Comparison of ENCODE assay signal across 27 cellular contexts in genomic region chr19:43775299-43775890, GRCh38. TPM values are rescaled to one million over a fixed set of nuclear protein-coding genes. Genes with fewer than 3 reads are reported as not detected.
DNase-seq lines count a peak whose midpoint lies in the region; ATAC-seq and TF ChIP-seq lines count a peak whose summit lies in the region.
"Had no signal": no experiment of that assay in that cellular context is flagged by ENCODE, and none has a peak within 500 bp of the region (broad histone marks: within the 10 kb centered on the region; RNA-seq: fewer than 3 reads in every experiment).

No MANE protein-coding gene starts in this region.

- CTCF ChIA-PET in activated CD4-positive, alpha-beta T cell treated with anti-CD3 and anti-CD28 coated beads for 36 hours (lab: Charles Lee) = interaction anchor here (0.7 to 5.0 kb wide), 4 partner anchors 9 to 219 kb away, joined by 3 to 55 read pairs (median 6); no protein-coding TSS in a partner anchor
- CTCF ChIA-PET in activated B cell treated with CpG ODN at 0.5 μM for 24 hours (lab: Charles Lee) = interaction anchor here (5.6 kb wide), 1 partner anchor 10 kb away, joined by 50 read pairs; no protein-coding TSS in a partner anchor

- intact Hi-C loops in activated CD4-positive, alpha-beta T cell treated with anti-CD3 and anti-CD28 coated beads for 36 hours (cut with DNase I, micrococcal nuclease) = no loop called here
- intact Hi-C loops in activated B cell treated with CpG ODN at 0.5 μM for 24 hours (cut with micrococcal nuclease) = no loop called here

- H3K4me3 ChIP-seq in CD4-positive, CD25-positive, alpha-beta regulatory T cell (ENCODE audit: low read depth, low read length) = no peak overlapping the region
- H3K4me3 ChIP-seq: BLaER1, SJSA1 had no signal

- no peak for ATAC-seq in activated CD4-positive, alpha-beta T cell treated with anti-CD3 and anti-CD28 coated beads for 36 hours
- no peak for ATAC-seq in CD4-positive, CD25-positive, alpha-beta regulatory T cell (ENCODE audit: low read depth in 2 of 2)
- ATAC-seq in activated B cell treated with CpG ODN at 0.5 μM for 24 hours (ENCODE audit: low read depth) = no peak
- no peak for ATAC-seq in GM21619 (IDR thresholded peaks at IDR 0.05; ENCODE audit: unreplicated experiment)
- ATAC-seq: PC-3 had no signal

- no peak for DNase-seq in activated CD4-positive, alpha-beta T cell treated with anti-CD3 and anti-CD28 coated beads for 36 hours
- no peak for DNase-seq in activated CD4-positive, alpha-beta T cell treated with anti-CD3 and anti-CD28 coated beads for 48 hours
- no peak for DNase-seq in CD4-positive, CD25-positive, alpha-beta regulatory T cell
- DNase-seq in activated B cell treated with CpG ODN at 0.5 μM for 24 hours (no peak), mesothelial cell of epicardium (ENCODE audit: low spot score in 2 of 2, unreplicated experiment in 2 of 2) (no peak), HFFc6 (no peak), medulla oblongata (ENCODE audit: extremely low spot score) (no peak)
- DNase-seq: activated CD4-positive, alpha-beta T cell treated with anti-CD3 and anti-CD28 coated beads for 1 hour; effector CD8-positive, alpha-beta T cell; H9; mesendoderm; MV-4-11; NCI-H187; NCI-H226; NCI-H82; nephron progenitor cell; PC-3; psoas muscle; small intestine; stimulated activated CD4-positive, alpha-beta T cell treated with anti-CD3 and anti-CD28 coated beads, Interleukin-4, amount 100 ng/mL, for 1 hour; substantia nigra had no signal

- H3K36me3 ChIP-seq in CD4-positive, CD25-positive, alpha-beta regulatory T cell (ENCODE audit: control insufficient read depth, insufficient read depth, low read length) = peaks cover 31% of the 10 kb centered on the region
- H3K36me3 ChIP-seq: esophagus muscularis mucosa, vagina had no signal

- H3K4me3 Mint-ChIP-seq in activated CD4-positive, alpha-beta T cell treated with anti-CD3 and anti-CD28 coated beads for 36 hours = no peak overlapping the region
- H3K4me3 Mint-ChIP-seq in CD4-positive, CD25-positive, alpha-beta regulatory T cell = peak overlapping the region; percentile 26 to 88 (median 53)
- H3K4me3 Mint-ChIP-seq in activated B cell treated with CpG ODN at 0.5 μM for 24 hours (no peak overlapping the region), mesothelial cell of epicardium (peak overlapping the region; percentile 64), HFFc6 (no peak overlapping the region)

- H3K36me3 Mint-ChIP-seq in activated CD4-positive, alpha-beta T cell treated with anti-CD3 and anti-CD28 coated beads for 36 hours (ENCODE audit: low read depth) = peaks cover 79% of the 10 kb centered on the region
- peaks cover 13% of the 10 kb centered on the region for H3K36me3 Mint-ChIP-seq in CD4-positive, CD25-positive, alpha-beta regulatory T cell
- H3K36me3 Mint-ChIP-seq in activated B cell treated with CpG ODN at 0.5 μM for 24 hours (ENCODE audit: low read depth) (peaks cover 77% of the 10 kb centered on the region), mesothelial cell of epicardium (no peaks in the 10 kb centered on the region), HFFc6 (ENCODE audit: low read depth) (no peaks in the 10 kb centered on the region)

- H3K27ac Mint-ChIP-seq in activated CD4-positive, alpha-beta T cell treated with anti-CD3 and anti-CD28 coated beads for 36 hours = peak overlapping the region; percentile 53
- H3K27ac Mint-ChIP-seq in CD4-positive, CD25-positive, alpha-beta regulatory T cell = peak overlapping the region in 2 of 3 donors; percentile 74 to 92
- H3K27ac Mint-ChIP-seq in activated B cell treated with CpG ODN at 0.5 μM for 24 hours (peak overlapping the region; percentile 9), mesothelial cell of epicardium (no peak overlapping the region), HFFc6 (no peak overlapping the region)
- H3K27ac Mint-ChIP-seq: H9, nephron progenitor cell had no signal

- no peak for TF ChIP-seq CTCF in activated B cell treated with CpG ODN at 0.5 μM for 24 hours (IDR thresholded peaks at IDR 0.05)
- TF ChIP-seq CTCF in mesothelial cell of epicardium (IDR thresholded peaks at IDR 0.05; ENCODE audit: unreplicated experiment) = no peak
- TF ChIP-seq CTCF in HFFc6 (IDR thresholded peaks at IDR 0.05) = no peak

- H3K27me3 Mint-ChIP-seq in activated CD4-positive, alpha-beta T cell treated with anti-CD3 and anti-CD28 coated beads for 36 hours = no peaks in the 10 kb centered on the region
- H3K27me3 Mint-ChIP-seq in CD4-positive, CD25-positive, alpha-beta regulatory T cell = no peaks in the 10 kb centered on the region
- no peaks in the 10 kb centered on the region for H3K27me3 Mint-ChIP-seq in activated B cell treated with CpG ODN at 0.5 μM for 24 hours
- no peaks in the 10 kb centered on the region for H3K27me3 Mint-ChIP-seq in mesothelial cell of epicardium (ENCODE audit: low read depth)
- peaks cover 4% of the 10 kb centered on the region for H3K27me3 Mint-ChIP-seq in HFFc6 (ENCODE audit: insufficient read depth)

- H3K4me1 ChIP-seq in CD4-positive, CD25-positive, alpha-beta regulatory T cell (ENCODE audit: control insufficient read depth, insufficient read depth, low read length, poor library complexity, severe bottlenecking) = peaks cover 51% of the 10 kb centered on the region

- no peak overlapping the region for H3K27ac ChIP-seq in CD4-positive, CD25-positive, alpha-beta regulatory T cell (ENCODE audit: insufficient read depth, low read length, poor library complexity, severe bottlenecking)
- H3K27ac ChIP-seq: BLaER1, psoas muscle, SJSA1, vagina had no signal

- no peaks in the 10 kb centered on the region for H3K9me3 ChIP-seq in CD4-positive, CD25-positive, alpha-beta regulatory T cell (ENCODE audit: control insufficient read depth in 2 of 2, low read length in 2 of 2)
- H3K9me3 ChIP-seq: BLaER1, esophagus muscularis mucosa, psoas muscle, SJSA1, vagina had no signal

- POLR2A ChIA-PET in activated CD4-positive, alpha-beta T cell treated with anti-CD3 and anti-CD28 coated beads for 36 hours (lab: Charles Lee) = interaction anchor here (0.6 to 1.2 kb wide), 3 partner anchors 10 to 835 kb away, joined by 3 to 8 read pairs (median 4); no protein-coding TSS in a partner anchor
- POLR2A ChIA-PET in activated B cell treated with CpG ODN at 0.5 μM for 24 hours (lab: Charles Lee) = interaction anchor here (0.8 to 12.2 kb wide), 3 partner anchors 8 to 30 kb away, joined by 3 to 661 read pairs (median 6); partner anchors contain the start of gene SMG9

- H3K27me3 ChIP-seq in CD4-positive, CD25-positive, alpha-beta regulatory T cell (ENCODE audit: control insufficient read depth, insufficient read depth, low read length) = no peaks in the 10 kb centered on the region
- H3K27me3 ChIP-seq: BLaER1, SJSA1, vagina had no signal

- peaks cover 42% of the 10 kb centered on the region for H3K4me1 Mint-ChIP-seq in activated CD4-positive, alpha-beta T cell treated with anti-CD3 and anti-CD28 coated beads for 36 hours
- H3K4me1 Mint-ChIP-seq in CD4-positive, CD25-positive, alpha-beta regulatory T cell = peaks cover 7 to 57% (median 35%) of the 10 kb centered on the region in 4 donors
- H3K4me1 Mint-ChIP-seq in activated B cell treated with CpG ODN at 0.5 μM for 24 hours (peaks cover 54% of the 10 kb centered on the region), mesothelial cell of epicardium (peaks cover 57% of the 10 kb centered on the region), HFFc6 (ENCODE audit: low read depth) (peaks cover 31% of the 10 kb centered on the region)

- no peaks in the 10 kb centered on the region for H3K9me3 Mint-ChIP-seq in activated CD4-positive, alpha-beta T cell treated with anti-CD3 and anti-CD28 coated beads for 36 hours (ENCODE audit: low read depth)
- H3K9me3 Mint-ChIP-seq in CD4-positive, CD25-positive, alpha-beta regulatory T cell = no peaks in the 10 kb centered on the region
- H3K9me3 Mint-ChIP-seq in activated B cell treated with CpG ODN at 0.5 μM for 24 hours (no peaks in the 10 kb centered on the region), mesothelial cell of epicardium (no peaks in the 10 kb centered on the region), HFFc6 (no peaks in the 10 kb centered on the region)
- H3K9me3 Mint-ChIP-seq: H9, nephron progenitor cell had no signal

RNA-seq across cellular contexts. Expression of gene KCNN4, which starts 5.4 kb away (rescaled TPM):
- 100 to 1,000 TPM; 103 to 110 TPM for total RNA-seq in activated CD4-positive, alpha-beta T cell treated with anti-CD3 and anti-CD28 coated beads for 36 hours
- total RNA-seq in CD4-positive, CD25-positive, alpha-beta regulatory T cell = 56.1 TPM
- 10 to 100 TPM; 16.7 to 33.0 (median 30.1) TPM for polyA plus RNA-seq in CD4-positive, CD25-positive, alpha-beta regulatory T cell
- total RNA-seq in activated B cell treated with CpG ODN at 0.5 μM for 24 hours (137 and 154 TPM in 2 replicates), mesothelial cell of epicardium (5.4 to 6.4 TPM (median 6.1 TPM) in 3 replicates)
- total RNA-seq in HFFc6 (2021; fragmentation: NEBNext Ultra II Directional; extraction: Animal tissue kit (Norgen Biotek cat#: 25700)) = 1 to 10 TPM in 2 of 6 experiments, under 1 TPM in 4; 0.53 to 3.1 (median 0.81) TPM

RNA-seq across cellular contexts. Expression of gene SMG9, which starts 20.6 kb away (rescaled TPM):
- 10 to 100 TPM; 64.4 to 65.2 TPM for total RNA-seq in activated CD4-positive, alpha-beta T cell treated with anti-CD3 and anti-CD28 coated beads for 36 hours
- total RNA-seq in CD4-positive, CD25-positive, alpha-beta regulatory T cell = 40.7 TPM
- 1 to 10 TPM; 3.4 to 7.0 (median 5.8) TPM for polyA plus RNA-seq in CD4-positive, CD25-positive, alpha-beta regulatory T cell
- total RNA-seq in activated B cell treated with CpG ODN at 0.5 μM for 24 hours = 91.2 and 105 TPM in 2 replicates
- total RNA-seq in mesothelial cell of epicardium = 65.8 to 75.7 TPM (median 73.2 TPM) in 3 replicates
- total RNA-seq in HFFc6 (2021; fragmentation: NEBNext Ultra II Directional; extraction: Animal tissue kit (Norgen Biotek cat#: 25700)) = 10 to 100 TPM; 29.8 to 39.4 (median 32.0) TPM

RNA-seq across cellular contexts. Expression of gene LYPD5, which starts 26.9 kb away (rescaled TPM):
- total RNA-seq in activated CD4-positive, alpha-beta T cell treated with anti-CD3 and anti-CD28 coated beads for 36 hours = 1 to 10 TPM in 1 of 2 experiments, under 1 TPM in 1; 0.86 to 1.2 TPM
- not detected for total RNA-seq in CD4-positive, CD25-positive, alpha-beta regulatory T cell
- polyA plus RNA-seq in CD4-positive, CD25-positive, alpha-beta regulatory T cell = under 1 TPM in 1 of 4 donors, not detected in 3; 0.60 TPM
- 0.44 TPM in 1 of 2 replicates, not detected in the other for total RNA-seq in activated B cell treated with CpG ODN at 0.5 μM for 24 hours
- total RNA-seq in mesothelial cell of epicardium = 0.27 to 0.57 TPM (median 0.33 TPM) in 3 replicates
- under 1 TPM in 5 of 6 experiments, not detected in 1; 0.11 to 0.81 (median 0.34) TPM for total RNA-seq in HFFc6 (2021; fragmentation: NEBNext Ultra II Directional; extraction: Animal tissue kit (Norgen Biotek cat#: 25700))
- total RNA-seq: A172 had no signal

RNA-seq across cellular contexts. Expression of gene ZNF283, which starts 51.7 kb away (rescaled TPM):
- total RNA-seq in activated CD4-positive, alpha-beta T cell treated with anti-CD3 and anti-CD28 coated beads for 36 hours = 1 to 10 TPM; 5.4 to 6.8 TPM
- total RNA-seq in CD4-positive, CD25-positive, alpha-beta regulatory T cell = 6.0 TPM
- 1 to 10 TPM; 1.4 to 5.1 (median 3.7) TPM for polyA plus RNA-seq in CD4-positive, CD25-positive, alpha-beta regulatory T cell
- total RNA-seq in activated B cell treated with CpG ODN at 0.5 μM for 24 hours (10.4 and 13.0 TPM in 2 replicates), mesothelial cell of epicardium (19.1 to 20.8 TPM (median 20.4 TPM) in 3 replicates)
- total RNA-seq in HFFc6 (2021; fragmentation: NEBNext Ultra II Directional; extraction: Animal tissue kit (Norgen Biotek cat#: 25700)) = 1 to 10 TPM; 5.7 to 9.0 (median 7.9) TPM

RNA-seq across cellular contexts. Expression of gene IRGC, which starts 59.5 kb away (rescaled TPM):
- total RNA-seq in activated CD4-positive, alpha-beta T cell treated with anti-CD3 and anti-CD28 coated beads for 36 hours = not detected
- total RNA-seq in CD4-positive, CD25-positive, alpha-beta regulatory T cell = not detected
- not detected for polyA plus RNA-seq in CD4-positive, CD25-positive, alpha-beta regulatory T cell
- total RNA-seq in activated B cell treated with CpG ODN at 0.5 μM for 24 hours (not detected in 2 replicates), mesothelial cell of epicardium (not detected in 3 replicates)
- total RNA-seq in HFFc6 (2021; fragmentation: NEBNext Ultra II Directional; extraction: Animal tissue kit (Norgen Biotek cat#: 25700)) = not detected
- total RNA-seq: A172, esophagus muscularis mucosa, H9, PC-3, psoas muscle, SJSA1, vagina had no signal
- polyA plus RNA-seq: psoas muscle, small intestine had no signal

Comparison
In these comparisons a context has a peak if more than half of its experiments do, and no peak if none do; other contexts are left out.
1. H3K27ac Mint-ChIP-seq: peak in activated CD4-positive, alpha-beta T cell treated with anti-CD3 and anti-CD28 coated beads for 36 hours (single experiment), CD4-positive, CD25-positive, alpha-beta regulatory T cell (2 of 3) and activated B cell treated with CpG ODN at 0.5 μM for 24 hours (single experiment); none in mesothelial cell of epicardium (single experiment) and HFFc6 (single experiment).
2. H3K4me3 Mint-ChIP-seq: peak in CD4-positive, CD25-positive, alpha-beta regulatory T cell (4 of 4) and mesothelial cell of epicardium (single experiment); none in activated CD4-positive, alpha-beta T cell treated with anti-CD3 and anti-CD28 coated beads for 36 hours (single experiment), activated B cell treated with CpG ODN at 0.5 μM for 24 hours (single experiment) and HFFc6 (single experiment).